In genomic region chr16:67430504-67431076, GRCh38 we compare ENCODE assay signal across 6 cellular contexts. TPM values are rescaled to one million over a fixed set of nuclear protein-coding genes. Genes with fewer than 3 reads are reported as not detected.
DNase-seq lines count a peak whose midpoint lies in the region; ATAC-seq and TF ChIP-seq lines count a peak whose summit lies in the region.

No MANE protein-coding gene starts in this region.

- no peak for TF ChIP-seq CTCF in GM12875 (IDR thresholded peaks at IDR 0.05; ENCODE audit: borderline replicate concordance, insufficient read depth, low read depth, low read length)

- no peak overlapping the region for H3K27ac ChIP-seq in right cardiac atrium (ENCODE audit: low read length)

- H3K9me3 ChIP-seq in right cardiac atrium (ENCODE audit: control insufficient read depth, low read length), result no peaks in the 10 kb centered on the region

- peaks cover 33% of the 10 kb centered on the region for H3K4me1 Mint-ChIP-seq in stimulated activated naive CD8-positive, alpha-beta T cell treated with anti-CD3 and anti-CD28 coated beads, Interleukin-15, amount 100 ng/mL, for 72 hours

- peak overlapping the region; percentile 82 to 88 for H3K4me3 Mint-ChIP-seq in stimulated activated naive CD8-positive, alpha-beta T cell treated with anti-CD3 and anti-CD28 coated beads, Interleukin-15, amount 100 ng/mL, for 72 hours

- H3K9me3 Mint-ChIP-seq in stimulated activated naive CD8-positive, alpha-beta T cell treated with anti-CD3 and anti-CD28 coated beads, Interleukin-15, amount 100 ng/mL, for 72 hours, result no peaks in the 10 kb centered on the region

- H3K4me3 ChIP-seq in GM12875 (ENCODE audit: low read depth, low read length) (peak overlapping the region; percentile 11), right cardiac atrium (ENCODE audit: low read length) (peak overlapping the region; percentile 59)

- H3K27me3 ChIP-seq in right cardiac atrium (ENCODE audit: control insufficient read depth, insufficient read depth), result no peaks in the 10 kb centered on the region

- H3K27ac Mint-ChIP-seq in stimulated activated naive CD8-positive, alpha-beta T cell treated with anti-CD3 and anti-CD28 coated beads, Interleukin-15, amount 100 ng/mL, for 72 hours, result peak overlapping the region; percentile 55 to 88

- ATAC-seq in right cardiac atrium (peak; percentile 10 to 25), GM21447 (IDR thresholded peaks at IDR 0.05; ENCODE audit: unreplicated experiment) (no peak)
- peak; percentile 46 for ATAC-seq in stimulated activated naive CD8-positive, alpha-beta T cell treated with anti-CD3 and anti-CD28 coated beads, Interleukin-15, amount 100 ng/mL, for 72 hours

- no peaks in the 10 kb centered on the region for H3K4me1 ChIP-seq in right cardiac atrium (ENCODE audit: control insufficient read depth, insufficient read depth, low read length)

- DNase-seq in activated CD4-positive, alpha-beta T cell treated with anti-CD3 and anti-CD28 coated beads for 48 hours, result peak; percentile 46
- DNase-seq in right cardiac atrium (peak in 2 of 3 donors; percentile 72 to 76), islet precursor cell (no peak)
- peak in 1 of 2 donors; percentile 36 for DNase-seq in stimulated activated naive CD8-positive, alpha-beta T cell treated with anti-CD3 and anti-CD28 coated beads, Interleukin-15, amount 100 ng/mL, for 72 hours

- H3K27me3 Mint-ChIP-seq in stimulated activated naive CD8-positive, alpha-beta T cell treated with anti-CD3 and anti-CD28 coated beads, Interleukin-15, amount 100 ng/mL, for 72 hours, result peaks cover 69% of the 10 kb centered on the region

- intact Hi-C loops in right cardiac atrium (cut with DNase I), result no loop called here

- WGBS in right cardiac atrium, result 2% methylated on average over 61 of the region's 61 CpGs

RNA-seq across cellular contexts. Expression of gene HSD11B2, which starts 0.3 kb away (rescaled TPM):
- total RNA-seq in right cardiac atrium, result 1 to 10 TPM in 1 of 4 donors, under 1 TPM in 3; 0.42 to 1.6 (median 0.64) TPM
- polyA plus RNA-seq in right cardiac atrium, result 0.38 TPM

RNA-seq across cellular contexts. Expression of gene ZDHHC1, which starts 14.3 kb away (rescaled TPM):
- total RNA-seq in right cardiac atrium, result 10 to 100 TPM in 1 of 4 donors, 1 to 10 TPM in 3; 6.4 to 10.4 (median 6.4) TPM
- polyA plus RNA-seq in right cardiac atrium, result 5.2 TPM

RNA-seq across cellular contexts. Expression of gene TPPP3, which starts 37.3 kb away (rescaled TPM):
- 100 to 1,000 TPM in 1 of 4 donors, 10 to 100 TPM in 3; 21.9 to 183 (median 33.4) TPM for total RNA-seq in right cardiac atrium
- 64.6 TPM for polyA plus RNA-seq in right cardiac atrium

RNA-seq across cellular contexts. Expression of gene ATP6V0D1, which starts 50.4 kb away (rescaled TPM):
- 10 to 100 TPM; 64.1 to 79.4 (median 68.2) TPM for total RNA-seq in right cardiac atrium
- polyA plus RNA-seq in right cardiac atrium, result 44.6 TPM

RNA-seq across cellular contexts. Expression of gene AGRP, which starts 52.8 kb away (rescaled TPM):
- total RNA-seq in right cardiac atrium, result not detected
- polyA plus RNA-seq in right cardiac atrium, result not detected
